ENCODE assay signal across 24 cellular contexts in genomic region chr7:44212581-44213184, GRCh38. TPM values are rescaled to one million over a fixed set of nuclear protein-coding genes. Genes with fewer than 3 reads are reported as not detected.
A peak's percentile ranks its signal among the peaks of the same experiment; 100 is the strongest.
DNase-seq lines count a peak whose midpoint lies in the region; TF ChIP-seq lines count a peak whose summit lies in the region.
"Had no signal": no experiment of that assay in that cellular context is flagged by ENCODE, and none has a peak within 500 bp of the region (broad histone marks: within the 10 kb centered on the region; RNA-seq: fewer than 3 reads in every experiment).

No MANE protein-coding gene starts in this region.

- TF ChIP-seq CTCF in A673 (conservative IDR thresholded peaks at IDR 0.05; ENCODE audit: low read depth, low read length) (no peak), LNCaP clone FGC (IDR thresholded peaks at IDR 0.05; ENCODE audit: control insufficient read depth, extremely low read depth, insufficient read depth) (no peak), brain (conservative IDR thresholded peaks at IDR 0.05) (no peak)

- no peaks in the 10 kb centered on the region for H3K27me3 Mint-ChIP-seq in brain
- H3K27me3 Mint-ChIP-seq in CD4-positive, alpha-beta memory T cell, result no peaks in the 10 kb centered on the region

- peaks cover 39% of the 10 kb centered on the region for H3K36me3 Mint-ChIP-seq in brain
- H3K36me3 Mint-ChIP-seq in CD4-positive, alpha-beta memory T cell, result peaks cover 34 to 49% of the 10 kb centered on the region in 2 donors

- H3K4me3 ChIP-seq in A673 (ENCODE audit: low read depth, low read length, poor library complexity, severe bottlenecking) (no peak overlapping the region), LNCaP clone FGC (ENCODE audit: low read depth, low read length) (no peak overlapping the region)
- no peak overlapping the region for H3K4me3 ChIP-seq in CD4-positive, alpha-beta memory T cell (ENCODE audit: low read length in 2 of 2)
- H3K4me3 ChIP-seq: BLaER1, gastroesophageal sphincter, uterus had no signal

- H3K27me3 ChIP-seq in A673 (replicated peaks; ENCODE audit: insufficient read depth, low read depth, low read length, poor library complexity), result no peaks in the 10 kb centered on the region
- H3K27me3 ChIP-seq in CD4-positive, alpha-beta memory T cell (ENCODE audit: insufficient read depth, low read length), result no peaks in the 10 kb centered on the region
- H3K27me3 ChIP-seq: BLaER1, brain microvascular endothelial cell, gastroesophageal sphincter, uterus had no signal

- H3K9me3 ChIP-seq in A673 (ENCODE audit: low read depth, low read length, poor library complexity, severe bottlenecking), result no peaks in the 10 kb centered on the region
- no peaks in the 10 kb centered on the region for H3K9me3 ChIP-seq in CD4-positive, alpha-beta memory T cell (ENCODE audit: control insufficient read depth in 1 of 2, low read length in 2 of 2)
- H3K9me3 ChIP-seq: BLaER1, gastroesophageal sphincter, uterus had no signal

- peaks cover 7% of the 10 kb centered on the region for H3K4me1 ChIP-seq in A673 (ENCODE audit: insufficient read depth, low read length, poor library complexity, severe bottlenecking)
- no peaks in the 10 kb centered on the region for H3K4me1 ChIP-seq in CD4-positive, alpha-beta memory T cell (ENCODE audit: insufficient read depth, low read length)
- H3K4me1 ChIP-seq: BLaER1, gastroesophageal sphincter, uterus had no signal

- intact Hi-C loops in A673 (cut with micrococcal nuclease; ENCODE audit: unreplicated experiment) (no loop called here), posterior vena cava (cut with DNase I) (loop anchor here in 1 of 2 donors (10.0 kb wide), 1 partner anchor 252 kb away; no protein-coding TSS in a partner anchor)
- intact Hi-C loops in CD4-positive, alpha-beta memory T cell (cut with micrococcal nuclease), result no loop called here

- no peak for DNase-seq in A673 (ENCODE audit: low spot score)
- DNase-seq in LNCaP clone FGC (ENCODE audit: low read depth), result peak; percentile 32
- peak; percentile 64 for DNase-seq in posterior vena cava (ENCODE audit: low spot score)
- no peak for DNase-seq in NCI-H1436 treated with DMSO at 0.1 percent for 48 hours (lab: John Stamatoyannopoulos, UW)
- DNase-seq in SW480 (ENCODE audit: low spot score), result no peak
- DNase-seq in CD4-positive, alpha-beta memory T cell, result no peak
- no peak for DNase-seq in activated T-cell treated with anti-CD3 and anti-CD28 coated beads, Interleukin-2, amount 50 U/mL, for 1 hour
- DNase-seq: activated CD4-positive, alpha-beta T cell treated with anti-CD3 and anti-CD28 coated beads, Interleukin-2, amount 50 U/mL, for 4 hours; activated CD4-positive, CD25-positive, alpha-beta regulatory T cell; activated gamma-delta T cell; brain microvascular endothelial cell; DMS79 treated with DMSO at 0.1 percent for 48 hours; endodermal cell; HCEC 1CT; Karpas-422; NCI-H1930; NCI-H2227 treated with DMSO at 0.1 percent for 48 hours; NCI-H748 treated with DMSO at 0.1 percent for 48 hours; SHP77 treated with DMSO at 0.1 percent for 48 hours; stimulated activated CD4-positive, alpha-beta T cell treated with anti-CD3 and anti-CD28 coated beads, Interleukin-1b, Interleukin-23, amount 100 ng/mL, for 48 hours; uterus had no signal

- POLR2A ChIA-PET in A673 (lab: Charles Lee; ENCODE audit: low non-redundant PET), result interaction anchor here (0.5 kb wide), 1 partner anchor 90 kb away, joined by 3 read pairs; no protein-coding TSS in a partner anchor
- POLR2A ChIA-PET in CD4-positive, alpha-beta memory T cell (lab: Charles Lee; ENCODE audit: partially characterized antibody), result no interaction called here

- no peak overlapping the region for H3K27ac ChIP-seq in A673 (ENCODE audit: low read depth, low read length, poor library complexity, severe bottlenecking)
- no peak overlapping the region for H3K27ac ChIP-seq in CD4-positive, alpha-beta memory T cell (ENCODE audit: low read depth, low read length)
- H3K27ac ChIP-seq: BLaER1, brain microvascular endothelial cell, gastroesophageal sphincter, uterus had no signal

- H3K9me3 Mint-ChIP-seq in brain, result no peaks in the 10 kb centered on the region
- no peaks in the 10 kb centered on the region for H3K9me3 Mint-ChIP-seq in CD4-positive, alpha-beta memory T cell
- H3K9me3 Mint-ChIP-seq: endodermal cell had no signal

- peak overlapping the region; percentile 89 to 96 (median 92) for H3K27ac Mint-ChIP-seq in brain
- no peak overlapping the region for H3K27ac Mint-ChIP-seq in CD4-positive, alpha-beta memory T cell
- H3K27ac Mint-ChIP-seq: endodermal cell had no signal

- H3K4me1 Mint-ChIP-seq in brain, result peaks cover 45% of the 10 kb centered on the region
- no peaks in the 10 kb centered on the region for H3K4me1 Mint-ChIP-seq in CD4-positive, alpha-beta memory T cell

- TSS peak; percentile 34 for BruUV-seq in A673 (replicated peaks; lab: Mats Ljungman, UMichigan)

- no peak overlapping the region for H3K4me3 Mint-ChIP-seq in brain
- H3K4me3 Mint-ChIP-seq in CD4-positive, alpha-beta memory T cell, result no peak overlapping the region
- H3K4me3 Mint-ChIP-seq: endodermal cell had no signal

- peaks cover 29% of the 10 kb centered on the region for H3K36me3 ChIP-seq in A673 (ENCODE audit: insufficient read depth, low read length, poor library complexity, severe bottlenecking)
- H3K36me3 ChIP-seq in CD4-positive, alpha-beta memory T cell (ENCODE audit: insufficient read depth, low read length), result peaks cover 54% of the 10 kb centered on the region
- H3K36me3 ChIP-seq: uterus had no signal

- CTCF ChIA-PET in A673 (lab: Charles Lee), result no interaction called here
- CTCF ChIA-PET in CD4-positive, alpha-beta memory T cell (lab: Charles Lee; ENCODE audit: partially characterized antibody), result interaction anchor here (1.4 kb wide), 1 partner anchor 353 kb away, joined by 5 read pairs; no protein-coding TSS in a partner anchor

RNA-seq across cellular contexts. Expression of gene YKT6, which starts 11.9 kb away (rescaled TPM):
- total RNA-seq in A673 (2021), result 126 and 140 TPM in 2 replicates
- polyA plus RNA-seq in brain (ENCODE audit: insufficient read depth, low read depth, low replicate concordance), result 86.3 TPM
- total RNA-seq in posterior vena cava, result 10 to 100 TPM; 56.7 to 71.8 TPM
- total RNA-seq in CD4-positive, alpha-beta memory T cell, result 10 to 100 TPM; 62.7 to 63.2 TPM
- 10 to 100 TPM; 41.6 to 42.5 TPM for polyA plus RNA-seq in CD4-positive, alpha-beta memory T cell

RNA-seq across cellular contexts. Expression of gene GCK, which starts 23.4 kb away (rescaled TPM):
- total RNA-seq in A673 (2021) (not detected in 2 replicates), posterior vena cava (under 1 TPM; 0.51 to 0.81 TPM)
- 41.6 TPM for polyA plus RNA-seq in brain (ENCODE audit: insufficient read depth, low read depth, low replicate concordance)
- total RNA-seq in CD4-positive, alpha-beta memory T cell, result under 1 TPM in 1 of 2 experiments, not detected in 1; 0.33 TPM
- polyA plus RNA-seq in CD4-positive, alpha-beta memory T cell, result under 1 TPM in 1 of 2 donors, not detected in 1; 0.38 TPM

Comparison
In these comparisons a context has a peak if more than half of its experiments do, and no peak if none do; other contexts are left out.
1. DNase-seq: peak in LNCaP clone FGC (single experiment) and posterior vena cava (single experiment); none in A673 (single experiment), NCI-H1436 treated with DMSO at 0.1 percent for 48 hours (single experiment), SW480 (single experiment), CD4-positive, alpha-beta memory T cell (0 of 5) and activated T-cell treated with anti-CD3 and anti-CD28 coated beads, Interleukin-2, amount 50 U/mL, for 1 hour (single experiment).
2. H3K27ac Mint-ChIP-seq: peak in brain (5 of 5); none in CD4-positive, alpha-beta memory T cell (0 of 7).